Comparison of ENCODE assay signal across 1 cellular context in genomic region chr7:156096806-156097538, GRCh38.
TF ChIP-seq lines count a peak whose summit lies in the region.

No MANE protein-coding gene starts in this region.

TF ChIP-seq in endothelial cell of umbilical vein, 7 proteins besides CTCF, POLR2A, EP300 and RAD21 (continued from another document):
- TF ChIP-seq FOS (IDR thresholded peaks at IDR 0.05; ENCODE audit: borderline replicate concordance, insufficient read depth, low read length) = no peak
- no peak for TF ChIP-seq POLR2AphosphoS5 (IDR thresholded peaks at IDR 0.05; ENCODE audit: insufficient read depth, low read depth, low read length)
